Comparison of ENCODE assay signal across 1 cellular context in the genomic region with DNA sequence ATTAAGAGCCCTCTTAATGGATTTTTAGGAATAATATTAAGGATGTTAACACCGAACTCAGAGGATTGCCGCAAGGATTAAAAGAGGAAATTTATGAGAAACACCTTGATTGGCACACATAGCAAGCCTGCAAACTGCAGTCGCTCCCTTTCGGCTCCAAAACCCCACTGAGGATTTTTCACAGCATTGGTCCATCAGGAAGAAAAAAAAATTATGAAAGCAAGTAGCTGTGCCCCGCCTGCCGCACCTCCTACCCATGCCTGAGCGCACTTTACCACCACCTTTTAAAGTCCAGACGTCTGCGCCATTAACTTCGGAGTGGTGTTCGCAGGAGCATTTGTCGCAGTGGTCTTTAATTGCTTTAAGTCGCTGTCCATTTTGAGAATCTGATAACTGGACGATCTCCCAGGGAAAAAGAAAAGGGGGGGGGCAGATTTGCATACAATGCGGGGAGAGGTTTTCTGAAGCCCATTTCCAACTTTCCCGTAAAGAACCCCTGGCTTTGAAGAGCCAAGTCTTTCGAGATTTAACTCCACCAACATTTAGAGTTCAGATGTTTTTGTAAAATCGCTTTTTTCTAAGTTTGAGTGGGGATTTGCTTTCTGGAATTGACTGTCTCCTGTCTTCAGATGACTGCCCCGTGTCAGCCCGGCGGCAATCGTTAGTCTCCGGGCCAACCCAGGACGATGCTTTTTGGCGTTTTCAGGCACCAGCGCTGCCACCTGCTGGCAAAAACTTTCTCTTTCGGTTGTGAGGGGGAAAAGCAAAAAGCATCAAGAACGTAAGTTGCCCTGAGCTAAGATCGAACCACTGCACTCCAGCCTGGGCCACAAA.
TF ChIP-seq lines count a peak whose summit lies in the region.

No MANE protein-coding gene starts in this region.

TF ChIP-seq in HEK293, 187 proteins besides CTCF, POLR2A, EP300 and RAD21 (continued from another document):
- TF ChIP-seq, protein P1, sequence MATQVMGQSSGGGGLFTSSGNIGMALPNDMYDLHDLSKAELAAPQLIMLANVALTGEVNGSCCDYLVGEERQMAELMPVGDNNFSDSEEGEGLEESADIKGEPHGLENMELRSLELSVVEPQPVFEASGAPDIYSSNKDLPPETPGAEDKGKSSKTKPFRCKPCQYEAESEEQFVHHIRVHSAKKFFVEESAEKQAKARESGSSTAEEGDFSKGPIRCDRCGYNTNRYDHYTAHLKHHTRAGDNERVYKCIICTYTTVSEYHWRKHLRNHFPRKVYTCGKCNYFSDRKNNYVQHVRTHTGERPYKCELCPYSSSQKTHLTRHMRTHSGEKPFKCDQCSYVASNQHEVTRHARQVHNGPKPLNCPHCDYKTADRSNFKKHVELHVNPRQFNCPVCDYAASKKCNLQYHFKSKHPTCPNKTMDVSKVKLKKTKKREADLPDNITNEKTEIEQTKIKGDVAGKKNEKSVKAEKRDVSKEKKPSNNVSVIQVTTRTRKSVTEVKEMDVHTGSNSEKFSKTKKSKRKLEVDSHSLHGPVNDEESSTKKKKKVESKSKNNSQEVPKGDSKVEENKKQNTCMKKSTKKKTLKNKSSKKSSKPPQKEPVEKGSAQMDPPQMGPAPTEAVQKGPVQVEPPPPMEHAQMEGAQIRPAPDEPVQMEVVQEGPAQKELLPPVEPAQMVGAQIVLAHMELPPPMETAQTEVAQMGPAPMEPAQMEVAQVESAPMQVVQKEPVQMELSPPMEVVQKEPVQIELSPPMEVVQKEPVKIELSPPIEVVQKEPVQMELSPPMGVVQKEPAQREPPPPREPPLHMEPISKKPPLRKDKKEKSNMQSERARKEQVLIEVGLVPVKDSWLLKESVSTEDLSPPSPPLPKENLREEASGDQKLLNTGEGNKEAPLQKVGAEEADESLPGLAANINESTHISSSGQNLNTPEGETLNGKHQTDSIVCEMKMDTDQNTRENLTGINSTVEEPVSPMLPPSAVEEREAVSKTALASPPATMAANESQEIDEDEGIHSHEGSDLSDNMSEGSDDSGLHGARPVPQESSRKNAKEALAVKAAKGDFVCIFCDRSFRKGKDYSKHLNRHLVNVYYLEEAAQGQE (tag by site-specific recombination; IDR thresholded peaks at IDR 0.05) = peak; percentile 60; the same call in 1 of the 2 replicates
- TF ChIP-seq ZNF473 (tag by site-specific recombination; IDR thresholded peaks at IDR 0.05) = no peak
- no peak for TF ChIP-seq ZNF623 (tag by site-specific recombination; IDR thresholded peaks at IDR 0.05)
- no peak for TF ChIP-seq ZNF658 (tag by site-specific recombination; IDR thresholded peaks at IDR 0.05)
- no peak for TF ChIP-seq ZNF837 (tag by site-specific recombination; IDR thresholded peaks at IDR 0.05)
- TF ChIP-seq, protein P2, sequence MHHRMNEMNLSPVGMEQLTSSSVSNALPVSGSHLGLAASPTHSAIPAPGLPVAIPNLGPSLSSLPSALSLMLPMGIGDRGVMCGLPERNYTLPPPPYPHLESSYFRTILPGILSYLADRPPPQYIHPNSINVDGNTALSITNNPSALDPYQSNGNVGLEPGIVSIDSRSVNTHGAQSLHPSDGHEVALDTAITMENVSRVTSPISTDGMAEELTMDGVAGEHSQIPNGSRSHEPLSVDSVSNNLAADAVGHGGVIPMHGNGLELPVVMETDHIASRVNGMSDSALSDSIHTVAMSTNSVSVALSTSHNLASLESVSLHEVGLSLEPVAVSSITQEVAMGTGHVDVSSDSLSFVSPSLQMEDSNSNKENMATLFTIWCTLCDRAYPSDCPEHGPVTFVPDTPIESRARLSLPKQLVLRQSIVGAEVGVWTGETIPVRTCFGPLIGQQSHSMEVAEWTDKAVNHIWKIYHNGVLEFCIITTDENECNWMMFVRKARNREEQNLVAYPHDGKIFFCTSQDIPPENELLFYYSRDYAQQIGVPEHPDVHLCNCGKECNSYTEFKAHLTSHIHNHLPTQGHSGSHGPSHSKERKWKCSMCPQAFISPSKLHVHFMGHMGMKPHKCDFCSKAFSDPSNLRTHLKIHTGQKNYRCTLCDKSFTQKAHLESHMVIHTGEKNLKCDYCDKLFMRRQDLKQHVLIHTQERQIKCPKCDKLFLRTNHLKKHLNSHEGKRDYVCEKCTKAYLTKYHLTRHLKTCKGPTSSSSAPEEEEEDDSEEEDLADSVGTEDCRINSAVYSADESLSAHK (tag by site-specific recombination; IDR thresholded peaks at IDR 0.05) = no peak
- TF ChIP-seq, protein P3, sequence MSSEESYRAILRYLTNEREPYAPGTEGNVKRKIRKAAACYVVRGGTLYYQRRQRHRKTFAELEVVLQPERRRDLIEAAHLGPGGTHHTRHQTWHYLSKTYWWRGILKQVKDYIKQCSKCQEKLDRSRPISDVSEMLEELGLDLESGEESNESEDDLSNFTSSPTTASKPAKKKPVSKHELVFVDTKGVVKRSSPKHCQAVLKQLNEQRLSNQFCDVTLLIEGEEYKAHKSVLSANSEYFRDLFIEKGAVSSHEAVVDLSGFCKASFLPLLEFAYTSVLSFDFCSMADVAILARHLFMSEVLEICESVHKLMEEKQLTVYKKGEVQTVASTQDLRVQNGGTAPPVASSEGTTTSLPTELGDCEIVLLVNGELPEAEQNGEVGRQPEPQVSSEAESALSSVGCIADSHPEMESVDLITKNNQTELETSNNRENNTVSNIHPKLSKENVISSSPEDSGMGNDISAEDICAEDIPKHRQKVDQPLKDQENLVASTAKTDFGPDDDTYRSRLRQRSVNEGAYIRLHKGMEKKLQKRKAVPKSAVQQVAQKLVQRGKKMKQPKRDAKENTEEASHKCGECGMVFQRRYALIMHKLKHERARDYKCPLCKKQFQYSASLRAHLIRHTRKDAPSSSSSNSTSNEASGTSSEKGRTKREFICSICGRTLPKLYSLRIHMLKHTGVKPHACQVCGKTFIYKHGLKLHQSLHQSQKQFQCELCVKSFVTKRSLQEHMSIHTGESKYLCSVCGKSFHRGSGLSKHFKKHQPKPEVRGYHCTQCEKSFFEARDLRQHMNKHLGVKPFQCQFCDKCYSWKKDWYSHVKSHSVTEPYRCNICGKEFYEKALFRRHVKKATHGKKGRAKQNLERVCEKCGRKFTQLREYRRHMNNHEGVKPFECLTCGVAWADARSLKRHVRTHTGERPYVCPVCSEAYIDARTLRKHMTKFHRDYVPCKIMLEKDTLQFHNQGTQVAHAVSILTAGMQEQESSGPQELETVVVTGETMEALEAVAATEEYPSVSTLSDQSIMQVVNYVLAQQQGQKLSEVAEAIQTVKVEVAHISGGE (tag by site-specific recombination; conservative IDR thresholded peaks at IDR 0.05; ENCODE audit: low read depth) = no peak
- no peak for TF ChIP-seq ZNF830 (tag by site-specific recombination; IDR thresholded peaks at IDR 0.05; ENCODE audit: low read depth)
- TF ChIP-seq ZNF629 (tag by site-specific recombination; IDR thresholded peaks at IDR 0.05) = no peak
- no peak for TF ChIP-seq ZNF571 (tag by site-specific recombination; IDR thresholded peaks at IDR 0.05)
- 0 out of 2 replicates have a peak, but pooled peaks have one; percentile 30 for TF ChIP-seq ZBTB8A (tag by site-specific recombination; IDR thresholded peaks at IDR 0.05)
- TF ChIP-seq ZNF146 (tag by site-specific recombination; IDR thresholded peaks at IDR 0.05) = no peak
- TF ChIP-seq, protein P4, sequence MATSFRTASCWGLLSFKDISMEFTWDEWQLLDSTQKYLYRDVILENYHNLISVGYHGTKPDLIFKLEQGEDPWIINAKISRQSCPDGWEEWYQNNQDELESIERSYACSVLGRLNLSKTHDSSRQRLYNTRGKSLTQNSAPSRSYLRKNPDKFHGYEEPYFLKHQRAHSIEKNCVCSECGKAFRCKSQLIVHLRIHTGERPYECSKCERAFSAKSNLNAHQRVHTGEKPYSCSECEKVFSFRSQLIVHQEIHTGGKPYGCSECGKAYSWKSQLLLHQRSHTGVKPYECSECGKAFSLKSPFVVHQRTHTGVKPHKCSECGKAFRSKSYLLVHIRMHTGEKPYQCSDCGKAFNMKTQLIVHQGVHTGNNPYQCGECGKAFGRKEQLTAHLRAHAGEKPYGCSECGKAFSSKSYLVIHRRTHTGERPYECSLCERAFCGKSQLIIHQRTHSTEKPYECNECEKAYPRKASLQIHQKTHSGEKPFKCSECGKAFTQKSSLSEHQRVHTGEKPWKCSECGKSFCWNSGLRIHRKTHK (tag by site-specific recombination; IDR thresholded peaks at IDR 0.05) = no peak
- TF ChIP-seq, protein P5, sequence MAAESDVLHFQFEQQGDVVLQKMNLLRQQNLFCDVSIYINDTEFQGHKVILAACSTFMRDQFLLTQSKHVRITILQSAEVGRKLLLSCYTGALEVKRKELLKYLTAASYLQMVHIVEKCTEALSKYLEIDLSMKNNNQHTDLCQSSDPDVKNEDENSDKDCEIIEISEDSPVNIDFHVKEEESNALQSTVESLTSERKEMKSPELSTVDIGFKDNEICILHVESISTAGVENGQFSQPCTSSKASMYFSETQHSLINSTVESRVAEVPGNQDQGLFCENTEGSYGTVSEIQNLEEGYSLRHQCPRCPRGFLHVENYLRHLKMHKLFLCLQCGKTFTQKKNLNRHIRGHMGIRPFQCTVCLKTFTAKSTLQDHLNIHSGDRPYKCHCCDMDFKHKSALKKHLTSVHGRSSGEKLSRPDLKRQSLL (tag by site-specific recombination; IDR thresholded peaks at IDR 0.05) = no peak
- TF ChIP-seq OSR2 (tag by site-specific recombination; IDR thresholded peaks at IDR 0.05) = no peak
- TF ChIP-seq ZNF776 (tag by site-specific recombination; IDR thresholded peaks at IDR 0.05; ENCODE audit: borderline replicate concordance) = no peak
- TF ChIP-seq, protein P6, sequence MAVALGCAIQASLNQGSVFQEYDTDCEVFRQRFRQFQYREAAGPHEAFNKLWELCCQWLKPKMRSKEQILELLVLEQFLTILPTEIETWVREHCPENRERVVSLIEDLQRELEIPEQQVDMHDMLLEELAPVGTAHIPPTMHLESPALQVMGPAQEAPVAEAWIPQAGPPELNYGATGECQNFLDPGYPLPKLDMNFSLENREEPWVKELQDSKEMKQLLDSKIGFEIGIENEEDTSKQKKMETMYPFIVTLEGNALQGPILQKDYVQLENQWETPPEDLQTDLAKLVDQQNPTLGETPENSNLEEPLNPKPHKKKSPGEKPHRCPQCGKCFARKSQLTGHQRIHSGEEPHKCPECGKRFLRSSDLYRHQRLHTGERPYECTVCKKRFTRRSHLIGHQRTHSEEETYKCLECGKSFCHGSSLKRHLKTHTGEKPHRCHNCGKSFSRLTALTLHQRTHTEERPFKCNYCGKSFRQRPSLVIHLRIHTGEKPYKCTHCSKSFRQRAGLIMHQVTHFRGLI (tag by site-specific recombination; IDR thresholded peaks at IDR 0.05) = no peak
- TF ChIP-seq ZNF654 (tag by site-specific recombination; IDR thresholded peaks at IDR 0.05; ENCODE audit: low read depth) = peak; percentile 85
- TF ChIP-seq GLIS2 (tag by site-specific recombination; IDR thresholded peaks at IDR 0.05) = no peak
- TF ChIP-seq ZNF404 (tag by site-specific recombination; IDR thresholded peaks at IDR 0.05) = no peak
- TF ChIP-seq ZFHX2 (tag by site-specific recombination; conservative IDR thresholded peaks at IDR 0.05) = no peak
- 0 out of 2 replicates have a peak, but pooled peaks have one; percentile 2 for TF ChIP-seq ZNF184 (tag by site-specific recombination; IDR thresholded peaks at IDR 0.05)
- no peak for TF ChIP-seq ZNF530 (tag by site-specific recombination; IDR thresholded peaks at IDR 0.05; ENCODE audit: low read depth)
- no peak for TF ChIP-seq MZF1 (tag by site-specific recombination; IDR thresholded peaks at IDR 0.05; ENCODE audit: borderline replicate concordance)
- TF ChIP-seq ZNF48 (tag by site-specific recombination; IDR thresholded peaks at IDR 0.05) = no peak
- TF ChIP-seq, protein P7, sequence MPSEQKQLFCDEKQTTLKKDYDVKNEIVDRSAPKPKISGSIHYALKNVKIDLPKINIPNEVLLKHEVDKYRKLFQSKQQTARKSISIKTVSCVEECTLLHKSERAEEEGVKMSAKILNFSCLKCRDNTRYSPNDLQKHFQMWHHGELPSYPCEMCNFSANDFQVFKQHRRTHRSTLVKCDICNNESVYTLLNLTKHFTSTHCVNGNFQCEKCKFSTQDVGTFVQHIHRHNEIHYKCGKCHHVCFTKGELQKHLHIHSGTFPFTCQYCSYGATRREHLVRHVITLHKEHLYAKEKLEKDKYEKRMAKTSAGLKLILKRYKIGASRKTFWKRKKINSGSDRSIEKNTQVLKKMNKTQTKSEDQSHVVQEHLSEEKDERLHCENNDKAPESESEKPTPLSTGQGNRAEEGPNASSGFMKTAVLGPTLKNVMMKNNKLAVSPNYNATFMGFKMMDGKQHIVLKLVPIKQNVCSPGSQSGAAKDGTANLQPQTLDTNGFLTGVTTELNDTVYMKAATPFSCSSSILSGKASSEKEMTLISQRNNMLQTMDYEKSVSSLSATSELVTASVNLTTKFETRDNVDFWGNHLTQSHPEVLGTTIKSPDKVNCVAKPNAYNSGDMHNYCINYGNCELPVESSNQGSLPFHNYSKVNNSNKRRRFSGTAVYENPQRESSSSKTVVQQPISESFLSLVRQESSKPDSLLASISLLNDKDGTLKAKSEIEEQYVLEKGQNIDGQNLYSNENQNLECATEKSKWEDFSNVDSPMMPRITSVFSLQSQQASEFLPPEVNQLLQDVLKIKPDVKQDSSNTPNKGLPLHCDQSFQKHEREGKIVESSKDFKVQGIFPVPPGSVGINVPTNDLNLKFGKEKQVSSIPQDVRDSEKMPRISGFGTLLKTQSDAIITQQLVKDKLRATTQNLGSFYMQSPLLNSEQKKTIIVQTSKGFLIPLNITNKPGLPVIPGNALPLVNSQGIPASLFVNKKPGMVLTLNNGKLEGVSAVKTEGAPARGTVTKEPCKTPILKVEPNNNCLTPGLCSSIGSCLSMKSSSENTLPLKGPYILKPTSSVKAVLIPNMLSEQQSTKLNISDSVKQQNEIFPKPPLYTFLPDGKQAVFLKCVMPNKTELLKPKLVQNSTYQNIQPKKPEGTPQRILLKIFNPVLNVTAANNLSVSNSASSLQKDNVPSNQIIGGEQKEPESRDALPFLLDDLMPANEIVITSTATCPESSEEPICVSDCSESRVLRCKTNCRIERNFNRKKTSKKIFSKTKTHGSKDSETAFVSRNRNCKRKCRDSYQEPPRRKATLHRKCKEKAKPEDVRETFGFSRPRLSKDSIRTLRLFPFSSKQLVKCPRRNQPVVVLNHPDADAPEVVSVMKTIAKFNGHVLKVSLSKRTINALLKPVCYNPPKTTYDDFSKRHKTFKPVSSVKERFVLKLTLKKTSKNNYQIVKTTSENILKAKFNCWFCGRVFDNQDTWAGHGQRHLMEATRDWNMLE (tag by site-specific recombination; conservative IDR thresholded peaks at IDR 0.05; ENCODE audit: low read depth) = no peak
TF ChIP-seq in HEK293: peak in this region for 13.
